Comparison of ENCODE assay signal across 8 cellular contexts in the genomic region with DNA sequence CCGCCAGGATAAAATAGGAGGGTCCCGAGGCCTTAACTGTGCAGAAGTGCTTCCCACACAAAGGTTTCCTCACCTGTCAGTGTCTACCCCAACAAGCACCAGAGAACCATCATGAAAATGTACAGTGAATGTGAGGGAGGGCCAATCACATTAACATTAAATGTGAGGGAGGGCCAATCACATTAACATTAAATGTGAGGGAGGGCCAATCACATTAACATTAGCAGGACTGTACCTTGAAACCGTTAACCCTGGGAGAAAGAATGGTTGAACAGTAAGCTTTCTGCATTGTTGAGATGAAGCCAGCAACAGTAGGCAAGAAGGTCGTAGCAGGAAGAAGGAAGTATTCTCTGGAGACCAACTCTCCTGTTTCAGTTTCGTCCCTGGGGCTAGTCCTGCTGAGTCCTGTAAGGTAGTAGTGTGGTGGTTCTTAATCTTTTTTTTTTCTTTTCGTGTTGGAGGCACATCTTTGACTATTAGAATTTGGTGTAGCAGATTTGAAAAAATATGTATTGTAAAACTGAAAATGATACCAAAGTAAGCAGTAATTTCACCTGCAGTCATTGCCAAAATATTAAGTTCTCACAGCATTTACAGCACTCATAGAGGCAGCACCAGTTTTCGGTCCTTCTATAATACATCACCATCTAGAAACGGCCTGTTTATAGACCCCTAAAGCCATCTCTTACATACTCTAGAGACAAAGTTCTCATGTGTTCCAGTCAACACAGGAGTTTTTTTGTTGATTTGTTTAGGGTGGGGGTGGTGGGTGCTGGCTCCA.
DNase-seq lines count a peak whose midpoint lies in the region; ATAC-seq lines count a peak whose summit lies in the region.

No MANE protein-coding gene starts in this region.

- H3K36me3 ChIP-seq in effector memory CD4-positive, alpha-beta T cell (ENCODE audit: control insufficient read depth, insufficient read depth, low read length), result no peaks in the 10 kb centered on the region

- H3K27ac ChIP-seq in effector memory CD4-positive, alpha-beta T cell (ENCODE audit: insufficient read depth, low read length, poor library complexity, severe bottlenecking), result no peak overlapping the region

- no peaks in the 10 kb centered on the region for H3K9me3 ChIP-seq in effector memory CD4-positive, alpha-beta T cell (ENCODE audit: control insufficient read depth, low read length)

- DNase-seq in KBM-7, result peak; percentile 27
- DNase-seq in effector memory CD4-positive, alpha-beta T cell, result no peak
- no peak for DNase-seq in COR-L47 (lab: John Stamatoyannopoulos, UW)
- DNase-seq in T1000 (lab: John Stamatoyannopoulos, UW), result no peak
- DNase-seq in stimulated activated CD4-positive, alpha-beta T cell treated with anti-CD3 and anti-CD28 coated beads, Interleukin-4, amount 100 ng/mL, for 4 hours, result no peak
- no peak for DNase-seq in DMS53 (lab: John Stamatoyannopoulos, UW)

- in situ Hi-C loops in KBM-7 (cut with MboI; ENCODE audit: low pct_unique_long_range_greater_than_20kb, low sequenced_read_pairs), result no loop called here

- ATAC-seq in GM18520 (IDR thresholded peaks at IDR 0.05; ENCODE audit: unreplicated experiment) (peak; percentile 70), GM21528 (IDR thresholded peaks at IDR 0.05; ENCODE audit: low FRiP score, unreplicated experiment) (peak; percentile 100)

- peaks cover 5% of the 10 kb centered on the region for H3K4me1 ChIP-seq in effector memory CD4-positive, alpha-beta T cell (ENCODE audit: control insufficient read depth, insufficient read depth, low read length, poor library complexity, severe bottlenecking)

- no peaks in the 10 kb centered on the region for H3K27me3 ChIP-seq in effector memory CD4-positive, alpha-beta T cell (replicated peaks; ENCODE audit: control insufficient read depth, insufficient read depth, low read length, poor library complexity, severe bottlenecking)

- H3K4me3 ChIP-seq in effector memory CD4-positive, alpha-beta T cell (ENCODE audit: insufficient read depth, low read depth, low read length, poor library complexity, severe bottlenecking), result peak overlapping the region; percentile 12
